Comparison of ENCODE assay signal across 21 cellular contexts in genomic region chr5:169789417-169789816, GRCh38.
"Had no signal": no experiment of that assay in that cellular context is flagged by ENCODE, and none has a peak within 500 bp of the region (broad histone marks: within the 10 kb centered on the region; RNA-seq: fewer than 3 reads in every experiment).

No MANE protein-coding gene starts in this region.

- H3K36me3 ChIP-seq: left ventricle myocardium inferior, suprapubic skin, vagina had no signal

- H3K27ac ChIP-seq: body of pancreas, left ventricle myocardium inferior, psoas muscle, suprapubic skin, vagina had no signal

- H3K4me1 Mint-ChIP-seq: activated CD4-positive, alpha-beta T cell treated with anti-CD3 and anti-CD28 coated beads for 36 hours; neural crest cell had no signal

- H3K9me3 Mint-ChIP-seq: activated naive CD4-positive, alpha-beta T cell treated with anti-CD3 and anti-CD28 coated beads for 36 hours; activated T-helper 2 cell treated with anti-CD3 and anti-CD28 coated beads, Interferon-gamma antibody, Interleukin-2, Interleukin-4, amounts not matched to agents 10 μg/mL and 5 μg/mL and 100 μg/mL, durations not matched to agents 14 hours and 24 hours and 36 hours; naive B cell; neural crest cell; stimulated activated naive CD8-positive, alpha-beta T cell treated with anti-CD3 and anti-CD28 coated beads, Interleukin-15, amount 100 ng/mL, for 72 hours; T-helper 1 cell treated with Interleukin-12 subunit alpha and Interleukin-12 subunit beta and Interleukin-4 antibody, amounts not matched to agents 30 μg/mL and 1 μg/mL, for 36 hours had no signal

- H3K27ac Mint-ChIP-seq: activated CD4-positive, alpha-beta T cell treated with anti-CD3 and anti-CD28 coated beads for 36 hours; activated naive CD4-positive, alpha-beta T cell treated with anti-CD3 and anti-CD28 coated beads for 36 hours; activated T-helper 2 cell treated with anti-CD3 and anti-CD28 coated beads, Interferon-gamma antibody, Interleukin-2, Interleukin-4, amounts not matched to agents 10 μg/mL and 5 μg/mL and 100 μg/mL, durations not matched to agents 14 hours and 24 hours and 36 hours; stimulated activated naive CD8-positive, alpha-beta T cell treated with anti-CD3 and anti-CD28 coated beads, Interleukin-15, amount 100 ng/mL, for 72 hours; T-helper 1 cell treated with Interleukin-12 subunit alpha and Interleukin-12 subunit beta and Interleukin-4 antibody, amounts not matched to agents 30 μg/mL and 1 μg/mL, for 36 hours had no signal

- ATAC-seq: activated CD4-positive, alpha-beta T cell treated with anti-CD3 and anti-CD28 coated beads for 36 hours; body of pancreas; mucosa of descending colon; psoas muscle; right cardiac atrium; stimulated activated naive CD8-positive, alpha-beta T cell treated with anti-CD3 and anti-CD28 coated beads, Interleukin-15, amount 100 ng/mL, for 72 hours had no signal

- H3K27me3 Mint-ChIP-seq: activated CD4-positive, alpha-beta T cell treated with anti-CD3 and anti-CD28 coated beads for 36 hours; naive B cell; stimulated activated naive CD8-positive, alpha-beta T cell treated with anti-CD3 and anti-CD28 coated beads, Interleukin-15, amount 100 ng/mL, for 72 hours had no signal

- H3K4me3 ChIP-seq: body of pancreas, left ventricle myocardium inferior, mucosa of descending colon, psoas muscle, suprapubic skin, vagina had no signal

- DNase-seq: activated CD4-positive, alpha-beta T cell treated with anti-CD3 and anti-CD28 coated beads for 36 hours; activated CD4-positive, alpha-beta T cell treated with anti-CD3 and anti-CD28 coated beads, Interleukin-2, amount 50 U/mL, for 48 hours; activated naive CD4-positive, alpha-beta T cell treated with anti-CD3 and anti-CD28 coated beads for 36 hours; activated T-cell treated with anti-CD3 and anti-CD28 coated beads, Interleukin-2, amount 50 U/mL, for 1 hour; body of pancreas; foreskin melanocyte; glutamatergic neuron; hypothalamus; left ventricle myocardium inferior; mammary epithelial cell; mucosa of descending colon; naive B cell; psoas muscle; right cardiac atrium; stimulated activated naive CD8-positive, alpha-beta T cell treated with anti-CD3 and anti-CD28 coated beads, Interleukin-15, amount 100 ng/mL, for 72 hours; trophoblast cell had no signal

- H3K4me3 Mint-ChIP-seq: activated CD4-positive, alpha-beta T cell treated with anti-CD3 and anti-CD28 coated beads for 36 hours; activated naive CD4-positive, alpha-beta T cell treated with anti-CD3 and anti-CD28 coated beads for 36 hours; naive B cell; neural crest cell; stimulated activated naive CD8-positive, alpha-beta T cell treated with anti-CD3 and anti-CD28 coated beads, Interleukin-15, amount 100 ng/mL, for 72 hours; T-helper 1 cell treated with Interleukin-12 subunit alpha and Interleukin-12 subunit beta and Interleukin-4 antibody, amounts not matched to agents 30 μg/mL and 1 μg/mL, for 36 hours had no signal

- H3K9me3 ChIP-seq: body of pancreas, left ventricle myocardium inferior, mucosa of descending colon, psoas muscle, suprapubic skin, vagina had no signal

- H3K4me1 ChIP-seq: body of pancreas, left ventricle myocardium inferior, psoas muscle, suprapubic skin, vagina had no signal

- H3K27me3 ChIP-seq: body of pancreas, suprapubic skin, vagina had no signal
